In genomic region chr16:57530104-57530522, GRCh38 we compare ENCODE assay signal across 8 cellular contexts. TPM values are rescaled to one million over a fixed set of nuclear protein-coding genes. Genes with fewer than 3 reads are reported as not detected.
A peak's percentile ranks its signal among the peaks of the same experiment; 100 is the strongest.
DNase-seq lines count a peak whose midpoint lies in the region; ATAC-seq, FAIRE-seq and TF ChIP-seq lines count a peak whose summit lies in the region.

No MANE protein-coding gene starts in this region.

- H3K4me1 ChIP-seq in A549 (peaks cover 55% of the 10 kb centered on the region), thoracic aorta (ENCODE audit: control insufficient read depth in 1 of 2, low read depth in 2 of 2) (peaks cover 26 to 57% of the 10 kb centered on the region in 2 donors)

- H3K4me3 ChIP-seq in A549 (no peak overlapping the region), thoracic aorta (no peak overlapping the region)

- peak overlapping the region; percentile 64 for H3K4me2 ChIP-seq in A549

- H3K9me3 Mint-ChIP-seq in nephron progenitor cell = no peaks in the 10 kb centered on the region

- peaks cover 45% of the 10 kb centered on the region for H3K27me3 Mint-ChIP-seq in nephron progenitor cell (ENCODE audit: low read depth, poor library complexity)

- TF ChIP-seq POLR2A in A549 (IDR thresholded peaks at IDR 0.05; ENCODE audit: low read length) = no peak

- H3K4me1 Mint-ChIP-seq in nephron progenitor cell = peaks cover 75% of the 10 kb centered on the region

- no peak for TF ChIP-seq EP300 in A549 (IDR thresholded peaks at IDR 0.05)

- ATAC-seq in A549 (peak; percentile 39 to 71; a peak in 4 of 6 replicates), GM19372 (IDR thresholded peaks at IDR 0.05; ENCODE audit: low read depth, unreplicated experiment) (peak; percentile 80), HG03571 (IDR thresholded peaks at IDR 0.05; ENCODE audit: unreplicated experiment) (peak; percentile 69), thoracic aorta (ENCODE audit: insufficient number of reproducible peaks, low FRiP score, low read depth) (no peak)

- H3K36me3 Mint-ChIP-seq in nephron progenitor cell (ENCODE audit: low read depth) = peaks cover 17% of the 10 kb centered on the region

- WGBS in A549 (ENCODE audit: missing lambda C conversion rate) = 27% methylated on average over 7 of the region's 7 CpGs

- H3K9me3 ChIP-seq in A549 (no peaks in the 10 kb centered on the region), thoracic aorta (no peaks in the 10 kb centered on the region)

- TF ChIP-seq CTCF in A549 (IDR thresholded peaks at IDR 0.05) (no peak), nephron progenitor cell (IDR thresholded peaks at IDR 0.05) (no peak), thoracic aorta (IDR thresholded peaks at IDR 0.05) (no peak)

- DNase-seq in A549 (ENCODE audit: low read depth in 1 of 2, low spot score in 1 of 2) = no peak
- DNase-seq in activated CD4-positive, CD25-positive, alpha-beta regulatory T cell treated with anti-CD3 and anti-CD28 coated beads, Interleukin-2, amount 50 U/mL, for 72 hours = peak; percentile 58
- DNase-seq in effector CD4-positive, alpha-beta T cell = peak; percentile 60
- DNase-seq in nephron progenitor cell = no peak
- no peak for DNase-seq in thoracic aorta (ENCODE audit: low spot score)
- no peak for DNase-seq in DMS114 treated with DMSO at 0.1 percent for 48 hours (lab: John Stamatoyannopoulos, UW; ENCODE audit: unreplicated experiment)

- CTCF ChIA-PET in A549 (lab: Yijun Ruan, JAX) = interaction anchor here (1.8 to 3.4 kb wide), 3 partner anchors 11 to 112 kb away, joined by 4 to 23 read pairs (median 7); partner anchors contain the start of gene POLR2C

- H3K27ac ChIP-seq in A549 (peak overlapping the region; percentile 65 to 79), thoracic aorta (peak overlapping the region; percentile 29 to 41)

- H3K27ac Mint-ChIP-seq in nephron progenitor cell = no peak overlapping the region

- peaks cover 15% of the 10 kb centered on the region for H3K36me3 ChIP-seq in thoracic aorta

- peak overlapping the region; percentile 33 for H3K4me3 Mint-ChIP-seq in nephron progenitor cell

- TF ChIP-seq RAD21 in A549 (conservative IDR thresholded peaks at IDR 0.05 in 1 of 2, IDR thresholded peaks at IDR 0.05 in 1 of 2) = no peak

- H3K27me3 ChIP-seq in thoracic aorta (replicated peaks; ENCODE audit: insufficient read depth) = no peaks in the 10 kb centered on the region

- FAIRE-seq in A549 (lab: Jason Lieb, UNC) = peak; percentile 13

- POLR2A ChIA-PET in A549 (lab: Yijun Ruan, JAX) = no interaction called here

TF ChIP-seq in A549, 52 proteins besides CTCF, POLR2A, EP300 and RAD21:
- TF ChIP-seq NR3C1 (IDR thresholded peaks at IDR 0.05) (no peak), SREBF2 (IDR thresholded peaks at IDR 0.05) (no peak), ATOH8 (CRISPR knock-in tag; IDR thresholded peaks at IDR 0.05; ENCODE audit: low read depth) (no peak), FOSL2 (IDR thresholded peaks at IDR 0.05) (no peak), FOSL2 (CRISPR knock-in tag; IDR thresholded peaks at IDR 0.05) (peak; percentile 31)
- TF ChIP-seq, protein P1, sequence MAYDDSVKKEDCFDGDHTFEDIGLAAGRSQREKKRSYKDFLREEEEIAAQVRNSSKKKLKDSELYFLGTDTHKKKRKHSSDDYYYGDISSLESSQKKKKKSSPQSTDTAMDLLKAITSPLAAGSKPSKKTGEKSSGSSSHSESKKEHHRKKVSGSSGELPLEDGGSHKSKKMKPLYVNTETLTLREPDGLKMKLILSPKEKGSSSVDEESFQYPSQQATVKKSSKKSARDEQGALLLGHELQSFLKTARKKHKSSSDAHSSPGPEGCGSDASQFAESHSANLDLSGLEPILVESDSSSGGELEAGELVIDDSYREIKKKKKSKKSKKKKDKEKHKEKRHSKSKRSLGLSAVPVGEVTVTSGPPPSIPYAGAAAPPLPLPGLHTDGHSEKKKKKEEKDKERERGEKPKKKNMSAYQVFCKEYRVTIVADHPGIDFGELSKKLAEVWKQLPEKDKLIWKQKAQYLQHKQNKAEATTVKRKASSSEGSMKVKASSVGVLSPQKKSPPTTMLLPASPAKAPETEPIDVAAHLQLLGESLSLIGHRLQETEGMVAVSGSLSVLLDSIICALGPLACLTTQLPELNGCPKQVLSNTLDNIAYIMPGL (CRISPR knock-in tag; IDR thresholded peaks at IDR 0.05; ENCODE audit: borderline replicate concordance) = no peak
TF ChIP-seq in A549: peak in this region for 1.

RNA-seq across cellular contexts. Expression of gene CCDC102A, which starts 6.3 kb away (rescaled TPM):
- polyA plus RNA-seq in A549 (2011; rRNA removed) (7.4 and 8.0 TPM in 2 replicates), A549 (2017; fragmentation: RNase III; extraction: RNeasy Plus Mini Kit Qiagen cat#74134 plus additional on column Dnase treatment) (7.6 to 8.5 TPM (median 8.3 TPM) in 3 replicates)
- polyA plus RNA-seq in A549 (2012; cell fraction: cytosol; rRNA removed) = 20.1 and 20.7 TPM in 2 replicates
- 18.4 and 19.5 TPM in 2 replicates for polyA plus RNA-seq in A549 (2012; cell fraction: nucleus; rRNA removed)
- polyA minus RNA-seq in A549 (2011; rRNA and poly(A)+ RNA removed) = 3.5 and 4.0 TPM in 2 replicates
- 10 to 100 TPM; 26.4 to 43.2 TPM for total RNA-seq in thoracic aorta

RNA-seq across cellular contexts. Expression of gene ADGRG5, which starts 12.3 kb away (rescaled TPM):
- polyA plus RNA-seq in A549 (2011; rRNA removed) (not detected in 2 replicates), A549 (2017; fragmentation: RNase III; extraction: RNeasy Plus Mini Kit Qiagen cat#74134 plus additional on column Dnase treatment) (0.06 TPM in 1 of 3 replicates, not detected in the others)
- 0.03 TPM in 1 of 2 replicates, not detected in the other for polyA plus RNA-seq in A549 (2012; cell fraction: cytosol; rRNA removed)
- not detected in 2 replicates for polyA plus RNA-seq in A549 (2012; cell fraction: nucleus; rRNA removed)
- polyA minus RNA-seq in A549 (2011; rRNA and poly(A)+ RNA removed) = not detected in 2 replicates
- total RNA-seq in thoracic aorta = under 1 TPM in 1 of 2 donors, not detected in 1; 0.27 TPM

RNA-seq across cellular contexts. Expression of gene DOK4, which starts 43.8 kb away (rescaled TPM):
- polyA plus RNA-seq in A549 (2011; rRNA removed) = 85.4 and 93.2 TPM in 2 replicates
- 76.5 and 94.3 TPM in 2 replicates for polyA plus RNA-seq in A549 (2012; cell fraction: cytosol; rRNA removed)
- polyA plus RNA-seq in A549 (2012; cell fraction: nucleus; rRNA removed) = 99.2 and 102 TPM in 2 replicates
- polyA plus RNA-seq in A549 (2017; fragmentation: RNase III; extraction: RNeasy Plus Mini Kit Qiagen cat#74134 plus additional on column Dnase treatment) = 51.9 to 70.3 TPM (median 65.2 TPM) in 3 replicates
- polyA minus RNA-seq in A549 (2011; rRNA and poly(A)+ RNA removed) = 103 and 109 TPM in 2 replicates
- 10 to 100 TPM; 43.2 to 70.1 TPM for total RNA-seq in thoracic aorta

Comparison
In these comparisons a context has a peak if more than half of its experiments do, and no peak if none do; other contexts are left out.
1. DNase-seq: peak in activated CD4-positive, CD25-positive, alpha-beta regulatory T cell treated with anti-CD3 and anti-CD28 coated beads, Interleukin-2, amount 50 U/mL, for 72 hours (single experiment) and effector CD4-positive, alpha-beta T cell (single experiment); none in A549 (0 of 2), nephron progenitor cell (single experiment), thoracic aorta (single experiment) and DMS114 treated with DMSO at 0.1 percent for 48 hours (single experiment).